In the genomic region with DNA sequence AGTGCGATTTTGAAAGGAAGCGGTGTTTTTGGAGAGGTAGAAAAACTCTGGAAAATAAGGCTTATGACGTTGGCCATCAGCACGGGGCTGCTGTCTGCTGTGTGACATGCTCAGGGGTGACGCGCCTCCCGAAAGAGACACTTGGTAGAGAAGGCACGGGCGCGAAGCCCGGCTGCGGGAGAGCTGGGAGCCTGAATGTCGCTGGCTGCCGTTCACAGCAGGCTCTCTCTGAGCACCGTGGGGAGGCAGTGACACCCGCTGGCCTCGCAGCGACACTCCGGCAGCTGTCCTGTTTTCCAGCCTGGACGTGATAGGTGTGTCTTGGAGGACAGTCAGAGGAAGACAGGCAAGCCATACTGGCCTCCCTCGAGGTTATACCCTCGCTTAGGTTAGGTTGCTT, we compare ENCODE assay signal across 10 cellular contexts.
A peak's percentile ranks its signal among the peaks of the same experiment; 100 is the strongest.
DNase-seq lines count a peak whose midpoint lies in the region; ATAC-seq and TF ChIP-seq lines count a peak whose summit lies in the region.
"Had no signal": no experiment of that assay in that cellular context is flagged by ENCODE, and none has a peak within 500 bp of the region (broad histone marks: within the 10 kb centered on the region; RNA-seq: fewer than 3 reads in every experiment).

No MANE protein-coding gene starts in this region.

- no peak overlapping the region for H3K23ac ChIP-seq in mesendoderm (ENCODE audit: low read length)

- no peak overlapping the region for H3K27ac ChIP-seq in 22Rv1
- H3K27ac ChIP-seq in VCaP: no peak overlapping the region
- H3K27ac ChIP-seq in mesendoderm (ENCODE audit: low read depth, low read length): no peak overlapping the region
- H3K27ac ChIP-seq: brain microvascular endothelial cell had no signal

- H3K4me1 ChIP-seq in mesendoderm (ENCODE audit: control insufficient read depth, low read depth, low read length): no peaks in the 10 kb centered on the region

- no peaks in the 10 kb centered on the region for H3K4me1 Mint-ChIP-seq in activated T-helper 1 cell treated with anti-CD3 and anti-CD28 coated beads, Interleukin-12 subunit alpha, Interleukin-12 subunit beta, Interleukin-2, Interleukin-4 antibody, amounts not matched to agents 30 ng/mL and 10 ng/mL and 1 ng/mL, durations not matched to agents 14 hours and 24 hours and 36 hours (ENCODE audit: low read depth)

- WGBS in mesendoderm (ENCODE audit: extremely low coverage, insufficient coverage, low lambda C conversion rate): no CpG with 5 or more reads among the region's 22 CpGs

- no peak overlapping the region for H3K4ac ChIP-seq in mesendoderm (ENCODE audit: low read depth, low read length)

- H2BK120ac ChIP-seq in mesendoderm (ENCODE audit: low read depth, low read length): no peak overlapping the region

- no peak overlapping the region for H3K9ac ChIP-seq in mesendoderm (ENCODE audit: low read length)

- no peak overlapping the region for H2BK15ac ChIP-seq in mesendoderm (replicated peaks; ENCODE audit: low read depth)

- no peak overlapping the region for H3K4me2 ChIP-seq in mesendoderm (ENCODE audit: low read length)

- no peaks in the 10 kb centered on the region for H3K79me2 ChIP-seq in mesendoderm (ENCODE audit: control insufficient read depth, insufficient read depth, low read length)

- H3K79me1 ChIP-seq in mesendoderm (ENCODE audit: low read length): no peaks in the 10 kb centered on the region

- H3K27me3 Mint-ChIP-seq in activated T-helper 1 cell treated with anti-CD3 and anti-CD28 coated beads, Interleukin-12 subunit alpha, Interleukin-12 subunit beta, Interleukin-2, Interleukin-4 antibody, amounts not matched to agents 30 ng/mL and 10 ng/mL and 1 ng/mL, durations not matched to agents 14 hours and 24 hours and 36 hours (ENCODE audit: insufficient read depth): no peaks in the 10 kb centered on the region

- no peak overlapping the region for H4K8ac ChIP-seq in mesendoderm (ENCODE audit: low read depth, low read length)

- intact Hi-C loops in activated T-helper 1 cell treated with anti-CD3 and anti-CD28 coated beads, Interleukin-12 subunit alpha, Interleukin-12 subunit beta, Interleukin-2, Interleukin-4 antibody, amounts not matched to agents 30 ng/mL and 10 ng/mL and 1 ng/mL, durations not matched to agents 14 hours and 24 hours and 36 hours (cut with micrococcal nuclease): no loop called here

- peak; percentile 26 for TF ChIP-seq CTCF in 22Rv1 (IDR thresholded peaks at IDR 0.05)
- peak; percentile 82 for TF ChIP-seq CTCF in VCaP (conservative IDR thresholded peaks at IDR 0.05)

- H3K4me3 Mint-ChIP-seq in activated T-helper 1 cell treated with anti-CD3 and anti-CD28 coated beads, Interleukin-12 subunit alpha, Interleukin-12 subunit beta, Interleukin-2, Interleukin-4 antibody, amounts not matched to agents 30 ng/mL and 10 ng/mL and 1 ng/mL, durations not matched to agents 14 hours and 24 hours and 36 hours: no peak overlapping the region

- no peaks in the 10 kb centered on the region for H3K36me3 ChIP-seq in mesendoderm (ENCODE audit: control insufficient read depth, insufficient read depth, low read length)
- H3K36me3 ChIP-seq: brain microvascular endothelial cell had no signal

- H3K27me3 ChIP-seq in mesendoderm (ENCODE audit: insufficient read depth, low read length, poor library complexity): no peaks in the 10 kb centered on the region
- H3K27me3 ChIP-seq: brain microvascular endothelial cell had no signal

- H3K18ac ChIP-seq in mesendoderm (ENCODE audit: low read length): no peak overlapping the region

- ATAC-seq in HG02981 (IDR thresholded peaks at IDR 0.05; ENCODE audit: unreplicated experiment) (no peak), HG02970 (IDR thresholded peaks at IDR 0.05; ENCODE audit: low FRiP score, unreplicated experiment) (no peak)
- ATAC-seq: left ventricle myocardium superior had no signal

- peaks cover 15% of the 10 kb centered on the region for H3K9me3 Mint-ChIP-seq in activated T-helper 1 cell treated with anti-CD3 and anti-CD28 coated beads, Interleukin-12 subunit alpha, Interleukin-12 subunit beta, Interleukin-2, Interleukin-4 antibody, amounts not matched to agents 30 ng/mL and 10 ng/mL and 1 ng/mL, durations not matched to agents 14 hours and 24 hours and 36 hours

- H3K27ac Mint-ChIP-seq in activated T-helper 1 cell treated with anti-CD3 and anti-CD28 coated beads, Interleukin-12 subunit alpha, Interleukin-12 subunit beta, Interleukin-2, Interleukin-4 antibody, amounts not matched to agents 30 ng/mL and 10 ng/mL and 1 ng/mL, durations not matched to agents 14 hours and 24 hours and 36 hours: no peak overlapping the region

- H3K56ac ChIP-seq in mesendoderm (ENCODE audit: low read length): no peak overlapping the region

- H4K5ac ChIP-seq in mesendoderm (ENCODE audit: low read length): no peak overlapping the region

- H3K36me3 Mint-ChIP-seq in activated T-helper 1 cell treated with anti-CD3 and anti-CD28 coated beads, Interleukin-12 subunit alpha, Interleukin-12 subunit beta, Interleukin-2, Interleukin-4 antibody, amounts not matched to agents 30 ng/mL and 10 ng/mL and 1 ng/mL, durations not matched to agents 14 hours and 24 hours and 36 hours (ENCODE audit: low read depth): no peaks in the 10 kb centered on the region

- peak; percentile 0 for DNase-seq in HT-29 (ENCODE audit: low spot score)
- peak; percentile 75 for DNase-seq in mesendoderm
- DNase-seq in GOT3 (lab: John Stamatoyannopoulos, UW): no peak
- no peak for DNase-seq in activated T-helper 1 cell treated with anti-CD3 and anti-CD28 coated beads, Interleukin-12 subunit alpha, Interleukin-12 subunit beta, Interleukin-2, Interleukin-4 antibody, amounts not matched to agents 30 ng/mL and 10 ng/mL and 1 ng/mL, durations not matched to agents 14 hours and 24 hours and 36 hours (ENCODE audit: low spot score)
- DNase-seq: brain microvascular endothelial cell, left ventricle myocardium superior had no signal

- H2BK5ac ChIP-seq in mesendoderm (ENCODE audit: low read length): no peak overlapping the region

- H2AK5ac ChIP-seq in mesendoderm (ENCODE audit: low read length): no peak overlapping the region

- no peak overlapping the region for H3K4me3 ChIP-seq in mesendoderm (ENCODE audit: low read length)

Comparison
In these comparisons a context has a peak if more than half of its experiments do, and no peak if none do; other contexts are left out.
1. DNase-seq: peak in HT-29 (single experiment) and mesendoderm (single experiment); none in GOT3 (single experiment) and activated T-helper 1 cell treated with anti-CD3 and anti-CD28 coated beads, Interleukin-12 subunit alpha, Interleukin-12 subunit beta, Interleukin-2, Interleukin-4 antibody, amounts not matched to agents 30 ng/mL and 10 ng/mL and 1 ng/mL, durations not matched to agents 14 hours and 24 hours and 36 hours (single experiment).